Comparison of ENCODE assay signal across 1 cellular context in genomic region chr19:17405250-17406038, GRCh38.
TF ChIP-seq lines count a peak whose summit lies in the region.

Gene BST2, minus strand, starts transcription at chr19:17405630. Its CDS starts 55 bp downstream, at chr19:17405575.

TF ChIP-seq in K562, 482 proteins besides CTCF, POLR2A, EP300 and RAD21 (continued from another document and continues in another):
- TF ChIP-seq MGA (IDR thresholded peaks at IDR 0.05) (no peak), THRB (CRISPR knock-in tag; conservative IDR thresholded peaks at IDR 0.05) (no peak), GATAD2B (IDR thresholded peaks at IDR 0.05; ENCODE audit: borderline replicate concordance) (no peak), C11orf30 (IDR thresholded peaks at IDR 0.05; ENCODE audit: low read depth) (no peak), SMC3 (conservative IDR thresholded peaks at IDR 0.05; ENCODE audit: insufficient read depth, low read depth, low read length) (no peak), ZNF311 (CRISPR knock-in tag; IDR thresholded peaks at IDR 0.05) (no peak), SUPT5H (IDR thresholded peaks at IDR 0.05) (peak; percentile 83), MYBL2 (IDR thresholded peaks at IDR 0.05; ENCODE audit: low read depth) (no peak), MYBL2 (CRISPR knock-in tag; IDR thresholded peaks at IDR 0.05; ENCODE audit: borderline replicate concordance) (no peak), USF1 (CRISPR knock-in tag; IDR thresholded peaks at IDR 0.05) (no peak), ZNF785 (CRISPR knock-in tag; IDR thresholded peaks at IDR 0.05) (no peak), ZNF699 (CRISPR knock-in tag; IDR thresholded peaks at IDR 0.05; ENCODE audit: insufficient replicate concordance) (no peak), POU5F1 (IDR thresholded peaks at IDR 0.05; ENCODE audit: borderline replicate concordance, low read depth, low read length, partially characterized antibody) (no peak), NCOR1 (IDR thresholded peaks at IDR 0.05) (no peak), FOXK2 (conservative IDR thresholded peaks at IDR 0.05 in 1 of 2, IDR thresholded peaks at IDR 0.05 in 1 of 2; ENCODE audit: low read depth in 2 of 2) (0 out of 4 replicates have a peak, but pooled peaks of 1 of the 2 experiments have one; percentile 7), ZKSCAN8 (CRISPR knock-in tag; IDR thresholded peaks at IDR 0.05) (no peak), CREB1 (IDR thresholded peaks at IDR 0.05) (no peak), CREB1 (CRISPR knock-in tag; IDR thresholded peaks at IDR 0.05) (no peak), ZNF12 (CRISPR knock-in tag; IDR thresholded peaks at IDR 0.05) (no peak), KDM5B (IDR thresholded peaks at IDR 0.05; ENCODE audit: insufficient replicate concordance, low read depth, low read length) (peak; percentile 65), PYGO2 (tag; IDR thresholded peaks at IDR 0.05) (no peak), ZSCAN32 (CRISPR knock-in tag; IDR thresholded peaks at IDR 0.05) (no peak), ZNF197 (CRISPR knock-in tag; IDR thresholded peaks at IDR 0.05; ENCODE audit: low read depth) (no peak), THRAP3 (IDR thresholded peaks at IDR 0.05; ENCODE audit: borderline replicate concordance) (no peak), ZNF316 (IDR thresholded peaks at IDR 0.05) (no peak), BRCA1 (IDR thresholded peaks at IDR 0.05) (no peak), BRCA1 (CRISPR knock-in tag; IDR thresholded peaks at IDR 0.05) (no peak), ZNF766 (CRISPR knock-in tag; conservative IDR thresholded peaks at IDR 0.05) (0 out of 2 replicates have a peak, but pooled peaks have one; percentile 49), GABPA (tag; conservative IDR thresholded peaks at IDR 0.05; ENCODE audit: low read depth) (0 out of 2 replicates have a peak, but pooled peaks have one; percentile 7), ZBTB7A (IDR thresholded peaks at IDR 0.05; ENCODE audit: borderline replicate concordance, control insufficient read depth, low read depth, low read length) (peak; percentile 40; the same call in 1 of the 2 replicates), ELF2 (CRISPR knock-in tag; IDR thresholded peaks at IDR 0.05) (no peak; the same call in 1 of the 2 replicates), ZNF431 (CRISPR knock-in tag; IDR thresholded peaks at IDR 0.05) (peak; percentile 12; the same call in 1 of the 2 replicates), KLF16 (IDR thresholded peaks at IDR 0.05) (no peak), TFAM (CRISPR knock-in tag; conservative IDR thresholded peaks at IDR 0.05) (no peak), ATF1 (CRISPR knock-in tag; IDR thresholded peaks at IDR 0.05) (no peak), ATF1 (tag; IDR thresholded peaks at IDR 0.05) (peak; percentile 54; the same call in 1 of the 2 replicates), MTA2 (IDR thresholded peaks at IDR 0.05; ENCODE audit: low read depth) (no peak), ZNF3 (CRISPR knock-in tag; IDR thresholded peaks at IDR 0.05) (no peak), ID3 (CRISPR knock-in tag; IDR thresholded peaks at IDR 0.05) (no peak), ID3 (tag; IDR thresholded peaks at IDR 0.05) (no peak), ZSCAN29 (IDR thresholded peaks at IDR 0.05) (no peak), PHF8 (IDR thresholded peaks at IDR 0.05; ENCODE audit: borderline replicate concordance, low read length) (peak; percentile 61; the same call in 1 of the 2 replicates)
- TF ChIP-seq, protein P1, sequence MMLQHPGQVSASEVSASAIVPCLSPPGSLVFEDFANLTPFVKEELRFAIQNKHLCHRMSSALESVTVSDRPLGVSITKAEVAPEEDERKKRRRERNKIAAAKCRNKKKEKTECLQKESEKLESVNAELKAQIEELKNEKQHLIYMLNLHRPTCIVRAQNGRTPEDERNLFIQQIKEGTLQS (IDR thresholded peaks at IDR 0.05) = peak; percentile 73
- TF ChIP-seq, protein P1 (CRISPR knock-in tag; conservative IDR thresholded peaks at IDR 0.05) = peak; percentile 75; the same call in 1 of the 2 replicates
- TF ChIP-seq, protein P2, sequence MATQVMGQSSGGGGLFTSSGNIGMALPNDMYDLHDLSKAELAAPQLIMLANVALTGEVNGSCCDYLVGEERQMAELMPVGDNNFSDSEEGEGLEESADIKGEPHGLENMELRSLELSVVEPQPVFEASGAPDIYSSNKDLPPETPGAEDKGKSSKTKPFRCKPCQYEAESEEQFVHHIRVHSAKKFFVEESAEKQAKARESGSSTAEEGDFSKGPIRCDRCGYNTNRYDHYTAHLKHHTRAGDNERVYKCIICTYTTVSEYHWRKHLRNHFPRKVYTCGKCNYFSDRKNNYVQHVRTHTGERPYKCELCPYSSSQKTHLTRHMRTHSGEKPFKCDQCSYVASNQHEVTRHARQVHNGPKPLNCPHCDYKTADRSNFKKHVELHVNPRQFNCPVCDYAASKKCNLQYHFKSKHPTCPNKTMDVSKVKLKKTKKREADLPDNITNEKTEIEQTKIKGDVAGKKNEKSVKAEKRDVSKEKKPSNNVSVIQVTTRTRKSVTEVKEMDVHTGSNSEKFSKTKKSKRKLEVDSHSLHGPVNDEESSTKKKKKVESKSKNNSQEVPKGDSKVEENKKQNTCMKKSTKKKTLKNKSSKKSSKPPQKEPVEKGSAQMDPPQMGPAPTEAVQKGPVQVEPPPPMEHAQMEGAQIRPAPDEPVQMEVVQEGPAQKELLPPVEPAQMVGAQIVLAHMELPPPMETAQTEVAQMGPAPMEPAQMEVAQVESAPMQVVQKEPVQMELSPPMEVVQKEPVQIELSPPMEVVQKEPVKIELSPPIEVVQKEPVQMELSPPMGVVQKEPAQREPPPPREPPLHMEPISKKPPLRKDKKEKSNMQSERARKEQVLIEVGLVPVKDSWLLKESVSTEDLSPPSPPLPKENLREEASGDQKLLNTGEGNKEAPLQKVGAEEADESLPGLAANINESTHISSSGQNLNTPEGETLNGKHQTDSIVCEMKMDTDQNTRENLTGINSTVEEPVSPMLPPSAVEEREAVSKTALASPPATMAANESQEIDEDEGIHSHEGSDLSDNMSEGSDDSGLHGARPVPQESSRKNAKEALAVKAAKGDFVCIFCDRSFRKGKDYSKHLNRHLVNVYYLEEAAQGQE (CRISPR knock-in tag; IDR thresholded peaks at IDR 0.05; ENCODE audit: low read depth) = no peak
